Comparison of ENCODE assay signal across 1 cellular context in genomic region chr14:31006703-31007102, GRCh38.
TF ChIP-seq lines count a peak whose summit lies in the region.

No MANE protein-coding gene starts in this region.

TF ChIP-seq in GM23338, 12 proteins besides CTCF, POLR2A, EP300 and RAD21 (continued from another document):
- TF ChIP-seq ZNF462 (CRISPR knock-in tag; IDR thresholded peaks at IDR 0.05) (no peak), EZH2 (IDR thresholded peaks at IDR 0.05; ENCODE audit: low read depth, unreplicated experiment) (no peak), ETS1 (IDR thresholded peaks at IDR 0.05) (no peak), NANOG (IDR thresholded peaks at IDR 0.05; ENCODE audit: borderline replicate concordance) (no peak), REST (IDR thresholded peaks at IDR 0.05; ENCODE audit: unreplicated experiment) (no peak)
